Comparison of ENCODE assay signal across 1 cellular context in the genomic region with DNA sequence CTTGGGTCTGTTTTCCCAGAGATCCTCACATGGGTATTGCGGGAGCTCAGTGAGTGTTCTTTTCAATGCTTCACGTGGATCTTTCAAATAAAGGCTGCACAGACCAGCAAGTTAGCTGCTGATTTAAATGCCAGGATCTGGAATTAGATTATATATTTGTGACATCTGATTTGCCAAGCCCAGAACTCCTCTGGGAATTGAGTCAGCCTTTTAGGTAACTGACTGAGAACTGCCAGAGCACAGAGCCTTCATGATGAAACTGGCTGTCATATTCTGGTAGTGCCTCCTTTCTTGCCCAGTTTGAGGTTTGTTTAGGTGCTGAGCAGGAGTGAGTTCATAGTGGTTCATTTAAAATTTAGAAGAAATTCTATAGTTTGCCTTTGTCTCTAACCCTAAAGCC.
TF ChIP-seq lines count a peak whose summit lies in the region.

No MANE protein-coding gene starts in this region.

TF ChIP-seq in GM12878, 131 proteins besides CTCF, POLR2A, EP300 and RAD21:
- TF ChIP-seq CHD1 (IDR thresholded peaks at IDR 0.05; ENCODE audit: low read depth, low read length) (no peak), FOXM1 (IDR thresholded peaks at IDR 0.05; ENCODE audit: low read depth, low read length) (no peak), NFYA (IDR thresholded peaks at IDR 0.05; ENCODE audit: borderline replicate concordance, low read depth, low read length) (no peak), BRCA1 (IDR thresholded peaks at IDR 0.05; ENCODE audit: low read depth, low read length) (no peak), TAF1 (IDR thresholded peaks at IDR 0.05; ENCODE audit: borderline replicate concordance, low read depth, low read length) (no peak)
- TF ChIP-seq, protein P1, sequence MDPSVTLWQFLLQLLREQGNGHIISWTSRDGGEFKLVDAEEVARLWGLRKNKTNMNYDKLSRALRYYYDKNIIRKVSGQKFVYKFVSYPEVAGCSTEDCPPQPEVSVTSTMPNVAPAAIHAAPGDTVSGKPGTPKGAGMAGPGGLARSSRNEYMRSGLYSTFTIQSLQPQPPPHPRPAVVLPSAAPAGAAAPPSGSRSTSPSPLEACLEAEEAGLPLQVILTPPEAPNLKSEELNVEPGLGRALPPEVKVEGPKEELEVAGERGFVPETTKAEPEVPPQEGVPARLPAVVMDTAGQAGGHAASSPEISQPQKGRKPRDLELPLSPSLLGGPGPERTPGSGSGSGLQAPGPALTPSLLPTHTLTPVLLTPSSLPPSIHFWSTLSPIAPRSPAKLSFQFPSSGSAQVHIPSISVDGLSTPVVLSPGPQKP (IDR thresholded peaks at IDR 0.05; ENCODE audit: low read depth, low read length), result no peak
- TF ChIP-seq, protein P2, sequence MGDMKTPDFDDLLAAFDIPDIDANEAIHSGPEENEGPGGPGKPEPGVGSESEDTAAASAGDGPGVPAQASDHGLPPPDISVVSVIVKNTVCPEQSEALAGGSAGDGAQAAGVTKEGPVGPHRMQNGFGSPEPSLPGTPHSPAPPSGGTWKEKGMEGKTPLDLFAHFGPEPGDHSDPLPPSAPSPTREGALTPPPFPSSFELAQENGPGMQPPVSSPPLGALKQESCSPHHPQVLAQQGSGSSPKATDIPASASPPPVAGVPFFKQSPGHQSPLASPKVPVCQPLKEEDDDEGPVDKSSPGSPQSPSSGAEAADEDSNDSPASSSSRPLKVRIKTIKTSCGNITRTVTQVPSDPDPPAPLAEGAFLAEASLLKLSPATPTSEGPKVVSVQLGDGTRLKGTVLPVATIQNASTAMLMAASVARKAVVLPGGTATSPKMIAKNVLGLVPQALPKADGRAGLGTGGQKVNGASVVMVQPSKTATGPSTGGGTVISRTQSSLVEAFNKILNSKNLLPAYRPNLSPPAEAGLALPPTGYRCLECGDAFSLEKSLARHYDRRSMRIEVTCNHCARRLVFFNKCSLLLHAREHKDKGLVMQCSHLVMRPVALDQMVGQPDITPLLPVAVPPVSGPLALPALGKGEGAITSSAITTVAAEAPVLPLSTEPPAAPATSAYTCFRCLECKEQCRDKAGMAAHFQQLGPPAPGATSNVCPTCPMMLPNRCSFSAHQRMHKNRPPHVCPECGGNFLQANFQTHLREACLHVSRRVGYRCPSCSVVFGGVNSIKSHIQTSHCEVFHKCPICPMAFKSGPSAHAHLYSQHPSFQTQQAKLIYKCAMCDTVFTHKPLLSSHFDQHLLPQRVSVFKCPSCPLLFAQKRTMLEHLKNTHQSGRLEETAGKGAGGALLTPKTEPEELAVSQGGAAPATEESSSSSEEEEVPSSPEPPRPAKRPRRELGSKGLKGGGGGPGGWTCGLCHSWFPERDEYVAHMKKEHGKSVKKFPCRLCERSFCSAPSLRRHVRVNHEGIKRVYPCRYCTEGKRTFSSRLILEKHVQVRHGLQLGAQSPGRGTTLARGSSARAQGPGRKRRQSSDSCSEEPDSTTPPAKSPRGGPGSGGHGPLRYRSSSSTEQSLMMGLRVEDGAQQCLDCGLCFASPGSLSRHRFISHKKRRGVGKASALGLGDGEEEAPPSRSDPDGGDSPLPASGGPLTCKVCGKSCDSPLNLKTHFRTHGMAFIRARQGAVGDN (IDR thresholded peaks at IDR 0.05), result no peak
TF ChIP-seq in GM12878: peak in this region for 0.
